Comparison of ENCODE assay signal across 1 cellular context in the genomic region with DNA sequence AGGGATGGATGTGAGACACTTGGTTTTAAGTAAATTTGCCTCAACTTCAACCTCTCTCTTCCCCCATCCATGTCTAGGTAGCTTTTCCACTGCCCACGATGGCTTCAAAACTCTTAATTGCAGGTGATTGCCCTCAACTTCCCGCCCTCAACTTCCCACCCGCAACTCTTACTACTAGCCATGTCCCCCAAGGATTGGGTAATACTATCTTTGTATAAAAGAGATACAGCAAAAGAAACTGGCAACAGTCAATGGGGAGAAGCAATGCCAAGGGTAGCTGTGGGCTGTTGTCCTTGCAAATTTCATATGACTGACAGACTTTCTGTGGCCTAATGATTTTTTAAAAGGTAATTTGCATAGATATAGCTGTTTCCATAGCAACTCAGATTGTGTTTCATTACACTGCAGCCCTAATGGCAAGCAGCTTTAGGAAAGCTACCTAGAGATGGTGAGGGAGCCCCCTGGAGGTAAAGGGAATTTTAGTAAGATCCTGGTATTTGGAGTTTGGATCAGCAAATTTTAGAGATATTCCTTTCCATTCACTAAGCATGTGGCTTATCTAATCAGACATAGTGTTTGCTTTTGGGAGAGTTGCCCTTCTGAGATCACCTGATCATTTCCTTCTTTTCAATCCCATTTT.
TF ChIP-seq lines count a peak whose summit lies in the region.

No MANE protein-coding gene starts in this region.

TF ChIP-seq in SK-N-SH treated with all-trans-retinoic acid at 6 μM for 48 hours, 23 proteins besides CTCF, POLR2A, EP300 and RAD21 (continued from another document):
- TF ChIP-seq, protein P1, sequence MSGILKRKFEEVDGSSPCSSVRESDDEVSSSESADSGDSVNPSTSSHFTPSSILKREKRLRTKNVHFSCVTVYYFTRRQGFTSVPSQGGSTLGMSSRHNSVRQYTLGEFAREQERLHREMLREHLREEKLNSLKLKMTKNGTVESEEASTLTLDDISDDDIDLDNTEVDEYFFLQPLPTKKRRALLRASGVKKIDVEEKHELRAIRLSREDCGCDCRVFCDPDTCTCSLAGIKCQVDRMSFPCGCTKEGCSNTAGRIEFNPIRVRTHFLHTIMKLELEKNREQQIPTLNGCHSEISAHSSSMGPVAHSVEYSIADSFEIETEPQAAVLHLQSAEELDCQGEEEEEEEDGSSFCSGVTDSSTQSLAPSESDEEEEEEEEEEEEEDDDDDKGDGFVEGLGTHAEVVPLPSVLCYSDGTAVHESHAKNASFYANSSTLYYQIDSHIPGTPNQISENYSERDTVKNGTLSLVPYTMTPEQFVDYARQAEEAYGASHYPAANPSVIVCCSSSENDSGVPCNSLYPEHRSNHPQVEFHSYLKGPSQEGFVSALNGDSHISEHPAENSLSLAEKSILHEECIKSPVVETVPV (CRISPR knock-in tag; IDR thresholded peaks at IDR 0.05) = no peak
- TF ChIP-seq BACH2 (CRISPR knock-in tag; IDR thresholded peaks at IDR 0.05; ENCODE audit: borderline replicate concordance) (no peak), SNAI2 (CRISPR knock-in tag; IDR thresholded peaks at IDR 0.05) (no peak), PPARA (CRISPR knock-in tag; IDR thresholded peaks at IDR 0.05; ENCODE audit: borderline replicate concordance) (no peak), ZFP3 (CRISPR knock-in tag; IDR thresholded peaks at IDR 0.05) (no peak), GLIS3 (CRISPR knock-in tag; IDR thresholded peaks at IDR 0.05) (no peak), ZNF70 (CRISPR knock-in tag; IDR thresholded peaks at IDR 0.05) (no peak), RARB (CRISPR knock-in tag; IDR thresholded peaks at IDR 0.05) (no peak)
